Comparison of ENCODE assay signal across 1 cellular context in genomic region chr13:50197705-50198104, GRCh38.
TF ChIP-seq lines count a peak whose summit lies in the region.

No MANE protein-coding gene starts in this region.

TF ChIP-seq in K562, 482 proteins besides CTCF, POLR2A, EP300 and RAD21 (continued from another document):
- TF ChIP-seq MITF (IDR thresholded peaks at IDR 0.05) (no peak), NFIC (IDR thresholded peaks at IDR 0.05) (0 out of 2 replicates have a peak, but pooled peaks have one; percentile 4), EGR1 (conservative IDR thresholded peaks at IDR 0.05) (no peak), ATF3 (IDR thresholded peaks at IDR 0.05) (peak; percentile 17; the same call in 1 of the 2 replicates), ATF3 (CRISPR knock-in tag; conservative IDR thresholded peaks at IDR 0.05) (no peak), CBFB (CRISPR knock-in tag; IDR thresholded peaks at IDR 0.05) (no peak), ZNF140 (CRISPR knock-in tag; IDR thresholded peaks at IDR 0.05) (no peak), NCOA4 (IDR thresholded peaks at IDR 0.05; ENCODE audit: partially characterized antibody) (no peak)
- TF ChIP-seq, protein P1, sequence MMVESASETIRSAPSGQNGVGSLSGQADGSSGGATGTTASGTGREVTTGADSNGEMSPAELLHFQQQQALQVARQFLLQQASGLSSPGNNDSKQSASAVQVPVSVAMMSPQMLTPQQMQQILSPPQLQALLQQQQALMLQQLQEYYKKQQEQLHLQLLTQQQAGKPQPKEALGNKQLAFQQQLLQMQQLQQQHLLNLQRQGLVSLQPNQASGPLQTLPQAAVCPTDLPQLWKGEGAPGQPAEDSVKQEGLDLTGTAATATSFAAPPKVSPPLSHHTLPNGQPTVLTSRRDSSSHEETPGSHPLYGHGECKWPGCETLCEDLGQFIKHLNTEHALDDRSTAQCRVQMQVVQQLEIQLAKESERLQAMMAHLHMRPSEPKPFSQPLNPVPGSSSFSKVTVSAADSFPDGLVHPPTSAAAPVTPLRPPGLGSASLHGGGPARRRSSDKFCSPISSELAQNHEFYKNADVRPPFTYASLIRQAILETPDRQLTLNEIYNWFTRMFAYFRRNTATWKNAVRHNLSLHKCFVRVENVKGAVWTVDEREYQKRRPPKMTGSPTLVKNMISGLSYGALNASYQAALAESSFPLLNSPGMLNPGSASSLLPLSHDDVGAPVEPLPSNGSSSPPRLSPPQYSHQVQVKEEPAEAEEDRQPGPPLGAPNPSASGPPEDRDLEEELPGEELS (CRISPR knock-in tag; IDR thresholded peaks at IDR 0.05; ENCODE audit: borderline replicate concordance): no peak
